ENCODE assay signal across 13 cellular contexts in the genomic region with DNA sequence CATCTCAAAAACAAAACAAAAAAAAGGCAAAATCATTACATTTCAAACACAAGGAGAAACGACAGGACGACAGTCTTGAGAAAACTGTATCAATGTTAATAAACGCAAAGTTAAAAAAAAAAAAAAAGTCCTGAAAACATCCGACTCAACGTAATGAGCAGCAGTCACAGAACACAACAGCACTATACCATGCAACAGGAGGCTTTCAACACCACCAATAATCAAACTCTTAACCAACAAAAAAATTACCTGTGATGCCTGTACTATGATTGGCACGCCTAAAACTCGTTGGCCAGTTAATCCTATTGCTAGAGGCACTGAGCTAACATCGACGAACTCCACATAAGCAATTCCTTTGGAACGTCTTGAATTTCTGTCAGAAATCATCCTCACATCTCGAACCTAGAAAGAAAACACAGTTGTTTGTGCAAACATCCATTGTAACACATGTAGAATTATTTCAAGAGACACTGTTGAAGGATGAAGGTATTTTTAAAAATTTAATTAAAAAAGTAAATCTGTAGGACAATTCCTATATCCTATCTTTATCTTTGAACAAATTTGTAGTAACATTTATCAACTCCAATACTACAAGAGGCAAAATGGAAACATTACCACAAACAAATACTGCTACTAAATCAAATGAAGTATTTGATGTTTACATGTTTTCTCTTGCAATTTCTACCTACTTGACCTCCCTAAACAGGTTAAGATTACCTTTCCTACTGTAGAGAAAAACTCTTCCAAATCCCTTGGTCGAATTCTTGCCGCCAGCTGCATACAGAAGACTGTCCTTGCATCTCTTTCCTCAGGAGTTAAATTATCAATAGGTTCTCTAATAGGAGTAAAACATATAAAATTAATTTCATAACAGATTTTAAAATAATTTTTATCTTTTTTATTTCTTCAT. TPM values are rescaled to one million over a fixed set of nuclear protein-coding genes. Genes with fewer than 3 reads are reported as not detected.
DNase-seq lines count a peak whose midpoint lies in the region; FAIRE-seq and TF ChIP-seq lines count a peak whose summit lies in the region.
"Had no signal": no experiment of that assay in that cellular context is flagged by ENCODE, and none has a peak within 500 bp of the region (broad histone marks: within the 10 kb centered on the region; RNA-seq: fewer than 3 reads in every experiment).

No MANE protein-coding gene starts in this region.

- dilution Hi-C loops in endothelial cell of umbilical vein (cut with MboI; ENCODE audit: extremely low pct_ligation_motif_present, low sequenced_read_pairs): no loop called here

- POLR2A ChIA-PET in endothelial cell of umbilical vein (lab: Charles Lee): interaction anchor here (1.3 kb wide), 1 partner anchor 9 kb away, joined by 4 read pairs; no protein-coding TSS in a partner anchor

- no peaks in the 10 kb centered on the region for H3K9me3 ChIP-seq in endothelial cell of umbilical vein (replicated peaks; ENCODE audit: control insufficient read depth, insufficient read depth, low read length)
- H3K9me3 ChIP-seq: psoas muscle, transverse colon had no signal

- no peak for DNase-seq in HFFc6
- no peak for DNase-seq in endothelial cell of umbilical vein (ENCODE audit: low read depth, low spot score)
- no peak for DNase-seq in foreskin melanocyte
- DNase-seq in cerebellum (ENCODE audit: low spot score): no peak
- DNase-seq: activated naive CD8-positive, alpha-beta T cell treated with anti-CD3 and anti-CD28 coated beads, Interleukin-2, amount 10 ng/mL, durations not matched to agents 7 days and 5 days; GDM1; head of caudate nucleus; NCI-H1048; psoas muscle; SIG-M5; stimulated activated CD8-positive, alpha-beta memory T cell treated with anti-CD3 and anti-CD28 coated beads, Interleukin-4, amount 100 ng/mL, for 48 hours; transverse colon had no signal

- H3K36me3 ChIP-seq in endothelial cell of umbilical vein (ENCODE audit: control insufficient read depth in 2 of 2, extremely low read depth in 1 of 2, insufficient read depth in 2 of 2, low read length in 2 of 2): peaks cover 51 to 60% of the 10 kb centered on the region in 2 experiments

- CTCF ChIA-PET in endothelial cell of umbilical vein (lab: Charles Lee): no interaction called here

- TF ChIP-seq POLR2A in endothelial cell of umbilical vein (IDR thresholded peaks at IDR 0.05; ENCODE audit: low read depth, low read length): no peak

- TF ChIP-seq CTCF in HFFc6 (IDR thresholded peaks at IDR 0.05) (no peak), endothelial cell of umbilical vein (IDR thresholded peaks at IDR 0.05; ENCODE audit: extremely low read depth in 1 of 2, insufficient read depth in 1 of 2, low read depth in 1 of 2, low read length in 2 of 2) (no peak)

- peak overlapping the region; percentile 48 for H3K27ac Mint-ChIP-seq in HFFc6
- H3K27ac Mint-ChIP-seq: activated naive CD8-positive, alpha-beta T cell treated with anti-CD3 and anti-CD28 coated beads, Interleukin-2, amount 10 ng/mL, durations not matched to agents 7 days and 5 days had no signal

- H3K79me2 ChIP-seq in endothelial cell of umbilical vein (ENCODE audit: control insufficient read depth, insufficient read depth, low read length): peaks cover 85% of the 10 kb centered on the region

- peaks cover 7% of the 10 kb centered on the region for H4K20me1 ChIP-seq in endothelial cell of umbilical vein (replicated peaks; ENCODE audit: control insufficient read depth, extremely low read depth, insufficient read depth, low read length)

- no peaks in the 10 kb centered on the region for H3K9me1 ChIP-seq in endothelial cell of umbilical vein (replicated peaks; ENCODE audit: control insufficient read depth, extremely low read depth, insufficient read depth, low read length)

- FAIRE-seq in endothelial cell of umbilical vein (lab: Jason Lieb, UNC): peak; percentile 54
- FAIRE-seq: GM18507 had no signal

- H3K4me2 ChIP-seq in endothelial cell of umbilical vein (ENCODE audit: insufficient read depth, low read length): no peak overlapping the region

- peaks cover 19% of the 10 kb centered on the region for H3K27me3 Mint-ChIP-seq in HFFc6 (ENCODE audit: insufficient read depth)
- H3K27me3 Mint-ChIP-seq: activated naive CD8-positive, alpha-beta T cell treated with anti-CD3 and anti-CD28 coated beads, Interleukin-2, amount 10 ng/mL, durations not matched to agents 7 days and 5 days had no signal

- no peak overlapping the region for H2AFZ ChIP-seq in endothelial cell of umbilical vein (ENCODE audit: low read depth, low read length)

- no peak overlapping the region for H3K4me3 Mint-ChIP-seq in HFFc6
- H3K4me3 Mint-ChIP-seq: activated naive CD8-positive, alpha-beta T cell treated with anti-CD3 and anti-CD28 coated beads, Interleukin-2, amount 10 ng/mL, durations not matched to agents 7 days and 5 days had no signal

- no peaks in the 10 kb centered on the region for H3K9me3 Mint-ChIP-seq in HFFc6
- H3K9me3 Mint-ChIP-seq: activated naive CD8-positive, alpha-beta T cell treated with anti-CD3 and anti-CD28 coated beads, Interleukin-2, amount 10 ng/mL, durations not matched to agents 7 days and 5 days had no signal

- H3K4me1 ChIP-seq in endothelial cell of umbilical vein (ENCODE audit: control insufficient read depth, extremely low read depth, insufficient read depth, low read length): no peaks in the 10 kb centered on the region

- intact Hi-C loops in endothelial cell of umbilical vein (cut with micrococcal nuclease): no loop called here

- no peak overlapping the region for H3K9ac ChIP-seq in endothelial cell of umbilical vein (replicated peaks; ENCODE audit: extremely low read depth, insufficient read depth, low read length)

- no peaks in the 10 kb centered on the region for H3K27me3 ChIP-seq in endothelial cell of umbilical vein (ENCODE audit: control insufficient read depth in 2 of 2, insufficient read depth in 2 of 2, low read length in 2 of 2)
- H3K27me3 ChIP-seq: transverse colon had no signal

- no peak overlapping the region for H3K27ac ChIP-seq in endothelial cell of umbilical vein (ENCODE audit: insufficient read depth, low read depth, low read length)
- H3K27ac ChIP-seq: psoas muscle, transverse colon had no signal

- peaks cover 50% of the 10 kb centered on the region for H3K36me3 Mint-ChIP-seq in HFFc6 (ENCODE audit: low read depth)

- H3K4me1 Mint-ChIP-seq in HFFc6 (ENCODE audit: low read depth): peaks cover 23% of the 10 kb centered on the region

- BruUV-seq in endothelial cell of umbilical vein (replicated peaks; lab: Mats Ljungman, UMichigan): no TSS peak

- no peak overlapping the region for H3K4me3 ChIP-seq in endothelial cell of umbilical vein (replicated peaks in 1 of 3; ENCODE audit: insufficient read depth in 1 of 3, low read depth in 1 of 3, low read length in 3 of 3)
- H3K4me3 ChIP-seq: psoas muscle, transverse colon had no signal

RNA-seq across cellular contexts. Expression of a gene that starts 17.5 kb away (rescaled TPM):
- 100 to 1,000 TPM; 162 to 198 (median 185) TPM for total RNA-seq in HFFc6 (2021; fragmentation: NEBNext Ultra II Directional; extraction: Animal tissue kit (Norgen Biotek cat#: 25700))
- 291 and 309 TPM in 2 replicates for total RNA-seq in endothelial cell of umbilical vein
- 76.2 and 106 TPM in 2 replicates for polyA plus RNA-seq in endothelial cell of umbilical vein
- 49.7 and 60.3 TPM in 2 replicates for polyA plus RNA-seq in endothelial cell of umbilical vein (2011; cell fraction: cytosol; rRNA removed)
- 591 and 691 TPM in 2 replicates for polyA plus RNA-seq in endothelial cell of umbilical vein (2011; cell fraction: nucleus; rRNA removed)
- 214 and 237 TPM in 2 replicates for polyA plus RNA-seq in endothelial cell of umbilical vein (2012)
- polyA minus RNA-seq in endothelial cell of umbilical vein: 196 and 257 TPM in 2 replicates
- polyA minus RNA-seq in endothelial cell of umbilical vein (2011; cell fraction: cytosol; rRNA and poly(A)+ RNA removed): 80.7 TPM
- polyA minus RNA-seq in endothelial cell of umbilical vein (2011; cell fraction: nucleus; rRNA and poly(A)+ RNA removed): 449 and 536 TPM in 2 replicates
- total RNA-seq in cerebellum: 405 TPM

RNA-seq across cellular contexts. Expression of a gene that starts 25.4 kb away (rescaled TPM):
- total RNA-seq in HFFc6 (2021; fragmentation: NEBNext Ultra II Directional; extraction: Animal tissue kit (Norgen Biotek cat#: 25700)): 100 to 1,000 TPM; 158 to 236 (median 195) TPM
- total RNA-seq in endothelial cell of umbilical vein (169 and 174 TPM in 2 replicates), cerebellum (49.3 TPM)
- polyA plus RNA-seq in endothelial cell of umbilical vein: 845 and 1,099 TPM in 2 replicates
- polyA plus RNA-seq in endothelial cell of umbilical vein (2011; cell fraction: cytosol; rRNA removed): 690 and 833 TPM in 2 replicates
- polyA plus RNA-seq in endothelial cell of umbilical vein (2011; cell fraction: nucleus; rRNA removed): 165 and 175 TPM in 2 replicates
- polyA plus RNA-seq in endothelial cell of umbilical vein (2012): 286 and 288 TPM in 2 replicates
- polyA minus RNA-seq in endothelial cell of umbilical vein: 52.6 and 65.2 TPM in 2 replicates
- polyA minus RNA-seq in endothelial cell of umbilical vein (2011; cell fraction: cytosol; rRNA and poly(A)+ RNA removed): 112 TPM
- 7.5 and 22.1 TPM in 2 replicates for polyA minus RNA-seq in endothelial cell of umbilical vein (2011; cell fraction: nucleus; rRNA and poly(A)+ RNA removed)

RNA-seq across cellular contexts. Expression of a gene that starts 25.4 kb away (rescaled TPM):
- total RNA-seq in HFFc6 (2021; fragmentation: NEBNext Ultra II Directional; extraction: Animal tissue kit (Norgen Biotek cat#: 25700)): 10 to 100 TPM; 28.6 to 40.6 (median 34.6) TPM
- total RNA-seq in endothelial cell of umbilical vein: 24.0 and 25.1 TPM in 2 replicates
- 28.4 and 36.5 TPM in 2 replicates for polyA plus RNA-seq in endothelial cell of umbilical vein
- 27.0 and 32.3 TPM in 2 replicates for polyA plus RNA-seq in endothelial cell of umbilical vein (2011; cell fraction: cytosol; rRNA removed)
- polyA plus RNA-seq in endothelial cell of umbilical vein (2011; cell fraction: nucleus; rRNA removed): 36.6 and 50.5 TPM in 2 replicates
- 27.7 and 29.1 TPM in 2 replicates for polyA plus RNA-seq in endothelial cell of umbilical vein (2012)
- polyA minus RNA-seq in endothelial cell of umbilical vein: 21.1 and 28.2 TPM in 2 replicates
- polyA minus RNA-seq in endothelial cell of umbilical vein (2011; cell fraction: cytosol; rRNA and poly(A)+ RNA removed): 50.7 TPM
- polyA minus RNA-seq in endothelial cell of umbilical vein (2011; cell fraction: nucleus; rRNA and poly(A)+ RNA removed): 11.0 and 19.1 TPM in 2 replicates
- 27.2 TPM for total RNA-seq in cerebellum

RNA-seq across cellular contexts. Expression of a gene that starts 47.2 kb away (rescaled TPM):
- 10 to 100 TPM; 31.5 to 40.9 (median 36.2) TPM for total RNA-seq in HFFc6 (2021; fragmentation: NEBNext Ultra II Directional; extraction: Animal tissue kit (Norgen Biotek cat#: 25700))
- total RNA-seq in endothelial cell of umbilical vein (45.8 and 46.3 TPM in 2 replicates), cerebellum (41.8 TPM)
- 16.0 and 25.0 TPM in 2 replicates for polyA plus RNA-seq in endothelial cell of umbilical vein
- 23.8 and 25.1 TPM in 2 replicates for polyA plus RNA-seq in endothelial cell of umbilical vein (2011; cell fraction: cytosol; rRNA removed)
- 21.1 and 22.2 TPM in 2 replicates for polyA plus RNA-seq in endothelial cell of umbilical vein (2011; cell fraction: nucleus; rRNA removed)
- polyA plus RNA-seq in endothelial cell of umbilical vein (2012): 43.9 and 49.0 TPM in 2 replicates
- polyA minus RNA-seq in endothelial cell of umbilical vein: 30.4 and 61.0 TPM in 2 replicates
- 37.3 TPM for polyA minus RNA-seq in endothelial cell of umbilical vein (2011; cell fraction: cytosol; rRNA and poly(A)+ RNA removed)
- 46.1 and 46.8 TPM in 2 replicates for polyA minus RNA-seq in endothelial cell of umbilical vein (2011; cell fraction: nucleus; rRNA and poly(A)+ RNA removed)

RNA-seq across cellular contexts. Expression of a gene that starts 59.9 kb away (rescaled TPM):
- total RNA-seq in HFFc6 (2021; fragmentation: NEBNext Ultra II Directional; extraction: Animal tissue kit (Norgen Biotek cat#: 25700)): 100 to 1,000 TPM; 200 to 230 (median 213) TPM
- total RNA-seq in endothelial cell of umbilical vein: 239 and 244 TPM in 2 replicates
- polyA plus RNA-seq in endothelial cell of umbilical vein: 316 and 368 TPM in 2 replicates
- 163 and 198 TPM in 2 replicates for polyA plus RNA-seq in endothelial cell of umbilical vein (2011; cell fraction: cytosol; rRNA removed)
- polyA plus RNA-seq in endothelial cell of umbilical vein (2011; cell fraction: nucleus; rRNA removed): 494 and 508 TPM in 2 replicates
- 149 and 157 TPM in 2 replicates for polyA plus RNA-seq in endothelial cell of umbilical vein (2012)
- polyA minus RNA-seq in endothelial cell of umbilical vein: 228 and 246 TPM in 2 replicates
- polyA minus RNA-seq in endothelial cell of umbilical vein (2011; cell fraction: cytosol; rRNA and poly(A)+ RNA removed): 196 TPM
- polyA minus RNA-seq in endothelial cell of umbilical vein (2011; cell fraction: nucleus; rRNA and poly(A)+ RNA removed): 128 and 147 TPM in 2 replicates
- 56.9 TPM for total RNA-seq in cerebellum
